In the genomic region with DNA sequence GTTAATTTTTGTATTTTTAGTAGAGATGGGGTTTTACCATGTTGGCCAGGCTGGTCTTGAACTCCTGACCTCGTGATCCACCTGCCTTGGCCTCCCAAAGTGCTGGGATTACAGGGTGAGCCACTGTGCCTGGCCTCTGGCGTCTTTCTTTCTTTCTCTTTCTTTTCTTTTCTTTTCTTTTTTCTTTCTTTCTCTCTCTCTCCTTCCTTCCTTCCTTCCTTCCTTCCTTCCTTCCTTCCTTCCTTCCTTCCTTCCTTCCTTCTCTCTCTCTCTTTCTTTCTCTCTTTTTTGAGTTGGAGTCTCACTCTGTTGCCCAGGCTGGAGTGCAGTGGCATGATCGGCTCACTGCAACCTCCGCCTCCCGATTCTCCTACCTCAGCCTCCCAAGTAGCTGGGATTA, we compare ENCODE assay signal across 2 cellular contexts. TPM values are rescaled to one million over a fixed set of nuclear protein-coding genes. Genes with fewer than 3 reads are reported as not detected.
"Had no signal": no experiment of that assay in that cellular context is flagged by ENCODE, and none has a peak within 500 bp of the region (broad histone marks: within the 10 kb centered on the region; RNA-seq: fewer than 3 reads in every experiment).

No MANE protein-coding gene starts in this region.

RNA-seq across cellular contexts. Expression of a gene that starts 20.5 kb away (rescaled TPM):
- total RNA-seq: GM23248, HFFc6 had no signal
- polyA plus RNA-seq: GM23248 had no signal

RNA-seq across cellular contexts. Expression of a gene that starts 30.1 kb away (rescaled TPM):
- total RNA-seq: GM23248 had no signal

RNA-seq across cellular contexts. Expression of a gene that starts 50.9 kb away (rescaled TPM):
- total RNA-seq: GM23248 had no signal
- polyA plus RNA-seq: GM23248 had no signal
